ENCODE assay signal across 12 cellular contexts in genomic region chr19:17447704-17448189, GRCh38. TPM values are rescaled to one million over a fixed set of nuclear protein-coding genes. Genes with fewer than 3 reads are reported as not detected.
DNase-seq lines count a peak whose midpoint lies in the region; ATAC-seq, FAIRE-seq and TF ChIP-seq lines count a peak whose summit lies in the region.
"Had no signal": no experiment of that assay in that cellular context is flagged by ENCODE, and none has a peak within 500 bp of the region (broad histone marks: within the 10 kb centered on the region; RNA-seq: fewer than 3 reads in every experiment).

No MANE protein-coding gene starts in this region.

- H2BK120ac ChIP-seq in mesenchymal stem cell (ENCODE audit: low read depth, low read length), result no peak overlapping the region

- H3K27me3 ChIP-seq in heart right ventricle (peaks cover 0 to 34% (median 3%) of the 10 kb centered on the region in 7 donors), astrocyte (ENCODE audit: insufficient read depth, low read length) (peaks cover 9% of the 10 kb centered on the region), mesenchymal stem cell (ENCODE audit: control insufficient read depth in 1 of 2, insufficient read depth in 1 of 2, low read length in 2 of 2) (peaks cover 30% of the 10 kb centered on the region in 2 experiments)

- no peak overlapping the region for H3K9ac ChIP-seq in astrocyte (ENCODE audit: low read length)
- H3K9ac ChIP-seq in mesenchymal stem cell (ENCODE audit: low read length), result no peak overlapping the region
- H3K9ac ChIP-seq: KMS-11 had no signal

- H3K36me3 Mint-ChIP-seq in astrocyte (ENCODE audit: low read depth, unreplicated experiment), result no peaks in the 10 kb centered on the region

- no peak overlapping the region for H2BK15ac ChIP-seq in mesenchymal stem cell (ENCODE audit: low read depth, poor library complexity, severe bottlenecking)

- H3K4me1 Mint-ChIP-seq in astrocyte (ENCODE audit: low read depth, unreplicated experiment), result no peaks in the 10 kb centered on the region

- H3K4me1 ChIP-seq in heart right ventricle (peaks cover 0 to 8% (median 7%) of the 10 kb centered on the region in 9 donors), astrocyte (ENCODE audit: insufficient read depth, low read length) (no peaks in the 10 kb centered on the region), mesenchymal stem cell (ENCODE audit: control insufficient read depth, insufficient read depth, low read depth, low read length) (peaks cover 9% of the 10 kb centered on the region), urinary bladder (ENCODE audit: insufficient read depth) (no peaks in the 10 kb centered on the region)

- no peak overlapping the region for H3K18ac ChIP-seq in mesenchymal stem cell (ENCODE audit: low read depth in 1 of 2, low read length in 2 of 2)

- ATAC-seq in heart right ventricle, result no peak
- ATAC-seq in Right ventricle myocardium superior (ENCODE audit: poor library complexity), result no peak
- ATAC-seq: foreskin keratinocyte had no signal

- H3K27me3 Mint-ChIP-seq in astrocyte (ENCODE audit: low read depth, unreplicated experiment), result peaks cover 15% of the 10 kb centered on the region

- H3K27ac ChIP-seq in heart right ventricle (no peak overlapping the region), astrocyte (ENCODE audit: low read depth, low read length) (no peak overlapping the region), mesenchymal stem cell (ENCODE audit: low read length, poor library complexity, severe bottlenecking) (no peak overlapping the region), urinary bladder (ENCODE audit: low read depth) (no peak overlapping the region)
- H3K27ac ChIP-seq: foreskin keratinocyte, KMS-11 had no signal

- FAIRE-seq in astrocyte (lab: Jason Lieb, UNC), result no peak
- FAIRE-seq in D721Med (lab: Jason Lieb, UNC), result no peak
- FAIRE-seq: TTC549 had no signal

- no peak overlapping the region for H3K4ac ChIP-seq in mesenchymal stem cell (ENCODE audit: low read depth in 1 of 2, low read length in 2 of 2)

- no peak overlapping the region for H2BK12ac ChIP-seq in mesenchymal stem cell (ENCODE audit: low read length in 2 of 2)

- H2AK5ac ChIP-seq in mesenchymal stem cell (ENCODE audit: low read length, severe bottlenecking), result no peak overlapping the region

- no peak overlapping the region for H2BK5ac ChIP-seq in mesenchymal stem cell (ENCODE audit: low read depth, low read length, poor library complexity, severe bottlenecking)

- H3K14ac ChIP-seq in mesenchymal stem cell (ENCODE audit: low read length in 2 of 2), result peak overlapping the region in 1 of 2 experiments; percentile 31

- H3K27ac Mint-ChIP-seq in astrocyte (ENCODE audit: unreplicated experiment), result no peak overlapping the region

- H4K8ac ChIP-seq in mesenchymal stem cell (ENCODE audit: low read length), result peak overlapping the region; percentile 61

- H3K79me2 ChIP-seq in astrocyte (ENCODE audit: insufficient read depth, low read length), result no peaks in the 10 kb centered on the region

- H3K79me1 ChIP-seq in mesenchymal stem cell (replicated peaks; ENCODE audit: low read length, poor library complexity, severe bottlenecking), result no peaks in the 10 kb centered on the region

- no peak overlapping the region for H4K91ac ChIP-seq in mesenchymal stem cell (ENCODE audit: low read length)

- no peaks in the 10 kb centered on the region for H3K9me3 Mint-ChIP-seq in astrocyte (ENCODE audit: unreplicated experiment)

- no peaks in the 10 kb centered on the region for H4K20me1 ChIP-seq in astrocyte (ENCODE audit: insufficient read depth, low read length)

- peak overlapping the region in 1 of 2 experiments; percentile 53 for H3K23ac ChIP-seq in mesenchymal stem cell (ENCODE audit: low read length in 2 of 2)

- peak overlapping the region; percentile 67 for H3K4me3 Mint-ChIP-seq in astrocyte (ENCODE audit: unreplicated experiment)

- no peak for TF ChIP-seq CTCF in heart right ventricle (IDR thresholded peaks at IDR 0.05)
- no peak for TF ChIP-seq CTCF in astrocyte (IDR thresholded peaks at IDR 0.05; ENCODE audit: insufficient read depth, low read depth, low read length)
- no peak for TF ChIP-seq CTCF in D721Med (IDR thresholded peaks at IDR 0.05; ENCODE audit: insufficient read depth, missing control alignments)

- H3K4me3 ChIP-seq in heart right ventricle, result peak overlapping the region in 7 of 10 donors; percentile 33 to 60 (median 49)
- no peak overlapping the region for H3K4me3 ChIP-seq in astrocyte (ENCODE audit: insufficient read depth, low read depth, low read length)
- H3K4me3 ChIP-seq in mesenchymal stem cell (ENCODE audit: insufficient read depth in 1 of 2, low read depth in 1 of 2, low read length in 2 of 2), result peak overlapping the region in 1 of 2 experiments; percentile 46
- peak overlapping the region; percentile 55 for H3K4me3 ChIP-seq in urinary bladder (ENCODE audit: low read depth, low read length)

- H3K36me3 ChIP-seq in heart right ventricle (no peaks in the 10 kb centered on the region), astrocyte (ENCODE audit: insufficient read depth, low read length) (no peaks in the 10 kb centered on the region), mesenchymal stem cell (ENCODE audit: control insufficient read depth in 1 of 2, insufficient read depth in 2 of 2, low read depth in 1 of 2, low read length in 2 of 2) (no peaks in the 10 kb centered on the region), urinary bladder (ENCODE audit: insufficient read depth) (no peaks in the 10 kb centered on the region)

- intact Hi-C loops in heart right ventricle (cut with DNase I) (loop anchor here in 1 of 10 donors (5.0 kb wide), 1 partner anchor 50 kb away; no protein-coding TSS in a partner anchor), Right ventricle myocardium superior (cut with DNase I) (no loop called here)

- H3K4me2 ChIP-seq in astrocyte (ENCODE audit: low read length), result peak overlapping the region; percentile 84
- peak overlapping the region; percentile 90 for H3K4me2 ChIP-seq in mesenchymal stem cell (ENCODE audit: low read length, poor library complexity, severe bottlenecking)

- no peak for DNase-seq in heart right ventricle
- no peak for DNase-seq in Right ventricle myocardium superior
- DNase-seq in astrocyte (ENCODE audit: low read depth), result no peak
- no peak for DNase-seq in mesenchymal stem cell
- no peak for DNase-seq in OCI-M1 (lab: John Stamatoyannopoulos, UW)
- DNase-seq in mesenteric fat pad (ENCODE audit: low spot score), result no peak
- DNase-seq in D721Med (ENCODE audit: insufficient read length, low spot score), result no peak
- DNase-seq: foreskin keratinocyte, NCI-H774 had no signal

- WGBS in heart right ventricle, 2 donors, result 21 to 26% methylated on average over 8 to 9 of the region's 9 CpGs
- WGBS in mesenchymal stem cell, result 19% methylated on average over 8 of the region's 9 CpGs
- 20% methylated on average over 9 of the region's 9 CpGs for WGBS in urinary bladder

- H2AFZ ChIP-seq in astrocyte (ENCODE audit: low read depth, low read length) (no peak overlapping the region), mesenchymal stem cell (ENCODE audit: low read depth, low read length) (peak overlapping the region; percentile 96)

- H3K9me3 ChIP-seq in heart right ventricle (no peaks in the 10 kb centered on the region), astrocyte (ENCODE audit: insufficient read depth, low read depth, low read length) (peaks cover 4% of the 10 kb centered on the region), mesenchymal stem cell (ENCODE audit: control insufficient read depth, low read length) (no peaks in the 10 kb centered on the region)

RNA-seq across cellular contexts. Expression of gene TMEM221, which starts 0.7 kb away (rescaled TPM):
- total RNA-seq in heart right ventricle (under 1 TPM in 2 of 10 donors, not detected in 8; 0.12 to 0.20 TPM), Right ventricle myocardium superior (0.11 TPM), astrocyte (0.19 and 0.23 TPM in 2 replicates), urinary bladder (0.53 TPM), mesenteric fat pad (not detected)
- polyA plus RNA-seq in heart right ventricle (under 1 TPM in 1 of 2 donors, not detected in 1; 0.03 TPM), urinary bladder (0.82 TPM)
- 0.26 TPM for polyA plus RNA-seq in mesenchymal stem cell (2013, experiment 1 of 2)
- 0.25 TPM for polyA plus RNA-seq in mesenchymal stem cell (2013, experiment 2 of 2)

RNA-seq across cellular contexts. Expression of gene NXNL1, which starts 13.0 kb away (rescaled TPM):
- total RNA-seq in heart right ventricle (under 1 TPM in 4 of 10 donors, not detected in 6; 0.42 to 0.80 (median 0.55) TPM), Right ventricle myocardium superior (0.24 TPM), astrocyte (not detected in 2 replicates), urinary bladder (not detected), mesenteric fat pad (1.3 TPM)
- polyA plus RNA-seq in heart right ventricle (1 to 10 TPM in 1 of 2 donors, not detected in 1; 1.1 TPM), urinary bladder (not detected)
- polyA plus RNA-seq in mesenchymal stem cell (2013, experiment 1 of 2), result not detected
- polyA plus RNA-seq in mesenchymal stem cell (2013, experiment 2 of 2), result not detected
- total RNA-seq: foreskin keratinocyte had no signal
- polyA plus RNA-seq: foreskin keratinocyte had no signal

RNA-seq across cellular contexts. Expression of gene SLC27A1, which starts 22.6 kb away (rescaled TPM):
- total RNA-seq in heart right ventricle (10 to 100 TPM; 37.1 to 64.5 (median 47.2) TPM), Right ventricle myocardium superior (64.2 TPM), astrocyte (9.5 and 10.5 TPM in 2 replicates), urinary bladder (14.8 TPM), mesenteric fat pad (36.5 TPM)
- polyA plus RNA-seq in heart right ventricle (10 to 100 TPM; 16.0 to 78.3 TPM), urinary bladder (21.1 TPM)
- polyA plus RNA-seq in mesenchymal stem cell (2013, experiment 1 of 2), result 8.3 TPM
- 7.9 TPM for polyA plus RNA-seq in mesenchymal stem cell (2013, experiment 2 of 2)

RNA-seq across cellular contexts. Expression of gene MVB12A, which starts 27.9 kb away (rescaled TPM):
- 10 to 100 TPM; 11.7 to 26.8 (median 13.4) TPM for total RNA-seq in heart right ventricle
- 10 to 100 TPM; 38.6 to 50.0 TPM for polyA plus RNA-seq in heart right ventricle
- total RNA-seq in Right ventricle myocardium superior, result 20.3 TPM
- 41.0 and 50.1 TPM in 2 replicates for total RNA-seq in astrocyte
- polyA plus RNA-seq in mesenchymal stem cell (2013, experiment 1 of 2), result 69.3 TPM
- 64.2 TPM for polyA plus RNA-seq in mesenchymal stem cell (2013, experiment 2 of 2)
- 25.7 TPM for total RNA-seq in urinary bladder
- polyA plus RNA-seq in urinary bladder, result 66.4 TPM
- 46.9 TPM for total RNA-seq in mesenteric fat pad

RNA-seq across cellular contexts. Expression of gene BST2, which starts 42.3 kb away (rescaled TPM):
- total RNA-seq in heart right ventricle, result 10 to 100 TPM; 22.7 to 73.5 (median 37.0) TPM
- 10 to 100 TPM; 32.0 to 75.4 TPM for polyA plus RNA-seq in heart right ventricle
- total RNA-seq in Right ventricle myocardium superior, result 46.5 TPM
- total RNA-seq in astrocyte, result 301 and 376 TPM in 2 replicates
- 56.3 TPM for polyA plus RNA-seq in mesenchymal stem cell (2013, experiment 1 of 2)
- polyA plus RNA-seq in mesenchymal stem cell (2013, experiment 2 of 2), result 55.0 TPM
- total RNA-seq in urinary bladder, result 11.5 TPM
- polyA plus RNA-seq in urinary bladder, result 103 TPM
- 185 TPM for total RNA-seq in mesenteric fat pad
